Comparison of ENCODE assay signal across 11 cellular contexts in genomic region chr6:63537126-63537958, GRCh38. TPM values are rescaled to one million over a fixed set of nuclear protein-coding genes. Genes with fewer than 3 reads are reported as not detected.
DNase-seq lines count a peak whose midpoint lies in the region; ATAC-seq, FAIRE-seq and TF ChIP-seq lines count a peak whose summit lies in the region.
"Had no signal": no experiment of that assay in that cellular context is flagged by ENCODE, and none has a peak within 500 bp of the region (broad histone marks: within the 10 kb centered on the region; RNA-seq: fewer than 3 reads in every experiment).

No MANE protein-coding gene starts in this region.

- no peak for TF ChIP-seq POLR2A in GM12892 (IDR thresholded peaks at IDR 0.05; ENCODE audit: low read depth, low read length)

- ATAC-seq in GM21515 (IDR thresholded peaks at IDR 0.05; ENCODE audit: unreplicated experiment), result peak; percentile 63
- ATAC-seq in esophagus mucosa, result peak; percentile 93

- no peak overlapping the region for H3K27ac ChIP-seq in substantia nigra (ENCODE audit: low read depth, low read length, poor library complexity, severe bottlenecking)
- H3K27ac ChIP-seq: right atrium auricular region had no signal

- DNase-seq in GM12892 (ENCODE audit: insufficient read length) (no peak), HPDE6-E6E7 (ENCODE audit: extremely low spot score) (peak; percentile 79), NCI-H1048 (lab: John Stamatoyannopoulos, UW) (no peak), midbrain (lab: John Stamatoyannopoulos, UW) (no peak), substantia nigra (lab: John Stamatoyannopoulos, UW) (no peak), NOMO-1 treated with dmso at 0.1 percent for 144 hours (lab: John Stamatoyannopoulos, UW; ENCODE audit: unreplicated experiment) (no peak)
- DNase-seq: amniotic stem cell, NCI-H1436 had no signal

- peak; percentile 46 for FAIRE-seq in GM12892 (lab: Jason Lieb, UNC)

RNA-seq across cellular contexts. Expression of gene PTP4A1, which starts 34.9 kb away (rescaled TPM):
- 47.1 TPM for polyA plus RNA-seq in GM12892 (2012; ENCODE audit: missing spikeins)
- total RNA-seq in esophagus mucosa, result 97.3 TPM
